In genomic region chr12:24360461-24360860, GRCh38 we compare ENCODE assay signal across 16 cellular contexts.
DNase-seq lines count a peak whose midpoint lies in the region; ATAC-seq, FAIRE-seq and TF ChIP-seq lines count a peak whose summit lies in the region.
"Had no signal": no experiment of that assay in that cellular context is flagged by ENCODE, and none has a peak within 500 bp of the region (broad histone marks: within the 10 kb centered on the region; RNA-seq: fewer than 3 reads in every experiment).

No MANE protein-coding gene starts in this region.

- no peak overlapping the region for H3K4me3 Mint-ChIP-seq in mesothelial cell of epicardium
- H3K4me3 Mint-ChIP-seq: activated CD4-positive, alpha-beta T cell treated with anti-CD3 and anti-CD28 coated beads, Interleukin-2, amount 10 ng/mL, durations not matched to agents 7 days and 5 days; T-helper 17 cell had no signal

- no peaks in the 10 kb centered on the region for H3K27me3 Mint-ChIP-seq in mesothelial cell of epicardium (ENCODE audit: low read depth)
- H3K27me3 Mint-ChIP-seq: activated CD4-positive, alpha-beta T cell treated with anti-CD3 and anti-CD28 coated beads, Interleukin-2, amount 10 ng/mL, durations not matched to agents 7 days and 5 days had no signal

- no peaks in the 10 kb centered on the region for H3K36me3 Mint-ChIP-seq in mesothelial cell of epicardium

- ATAC-seq in GM18868 (IDR thresholded peaks at IDR 0.05; ENCODE audit: unreplicated experiment) (peak; percentile 41), HG02571 (IDR thresholded peaks at IDR 0.05; ENCODE audit: unreplicated experiment) (peak; percentile 38), HG03175 (IDR thresholded peaks at IDR 0.05; ENCODE audit: unreplicated experiment) (peak; percentile 43)
- ATAC-seq: PC-3; stimulated activated naive CD8-positive, alpha-beta T cell treated with anti-CD3 and anti-CD28 coated beads, Interleukin-15, Interleukin-2, amounts not matched to agents 100 U/mL and 50 U/mL, for 24 hours; T-helper 17 cell had no signal

- H3K9me3 Mint-ChIP-seq in mesothelial cell of epicardium, result no peaks in the 10 kb centered on the region
- H3K9me3 Mint-ChIP-seq: activated CD4-positive, alpha-beta T cell treated with anti-CD3 and anti-CD28 coated beads, Interleukin-2, amount 10 ng/mL, durations not matched to agents 7 days and 5 days had no signal

- H3K4me1 Mint-ChIP-seq in mesothelial cell of epicardium, result peaks cover 32% of the 10 kb centered on the region
- H3K4me1 Mint-ChIP-seq: activated CD4-positive, alpha-beta T cell treated with anti-CD3 and anti-CD28 coated beads, Interleukin-2, amount 10 ng/mL, durations not matched to agents 7 days and 5 days; T-helper 17 cell had no signal

- no peak for TF ChIP-seq CTCF in mesothelial cell of epicardium (IDR thresholded peaks at IDR 0.05; ENCODE audit: unreplicated experiment)

- no peak overlapping the region for H3K27ac Mint-ChIP-seq in mesothelial cell of epicardium
- H3K27ac Mint-ChIP-seq: activated CD4-positive, alpha-beta T cell treated with anti-CD3 and anti-CD28 coated beads, Interleukin-2, amount 10 ng/mL, durations not matched to agents 7 days and 5 days; T-helper 17 cell had no signal

- DNase-seq in kidney tubule cell (ENCODE audit: low spot score) (peak; percentile 1), HTR-8/SVneo (ENCODE audit: insufficient read length, low spot score) (no peak), mesothelial cell of epicardium (ENCODE audit: low spot score in 2 of 2, unreplicated experiment in 2 of 2) (no peak), COLO668 (lab: John Stamatoyannopoulos, UW; ENCODE audit: unreplicated experiment) (no peak), T1000 (lab: John Stamatoyannopoulos, UW) (no peak)
- DNase-seq: activated CD4-positive, alpha-beta T cell treated with anti-CD3 and anti-CD28 coated beads, Interleukin-2, amount 10 ng/mL, durations not matched to agents 7 days and 5 days; BE2C; occipital lobe; PC-3; stimulated activated CD4-positive, alpha-beta T cell treated with anti-CD3 and anti-CD28 coated beads, Interleukin-2, amount 100 ng/mL, for 24 hours; stimulated activated naive CD8-positive, alpha-beta T cell treated with anti-CD3 and anti-CD28 coated beads, Interleukin-15, Interleukin-2, amounts not matched to agents 100 U/mL and 50 U/mL, for 24 hours; T-helper 17 cell had no signal

- FAIRE-seq in HTR-8/SVneo (lab: Jason Lieb, UNC), result no peak
- FAIRE-seq: bronchial epithelial cell had no signal
